8 cellular contexts compared by ENCODE assay signal in genomic region chr10:31927597-31928530, GRCh38. TPM values are rescaled to one million over a fixed set of nuclear protein-coding genes. Genes with fewer than 3 reads are reported as not detected.
DNase-seq lines count a peak whose midpoint lies in the region; ATAC-seq lines count a peak whose summit lies in the region.

No MANE protein-coding gene starts in this region.

- peak; percentile 40 for ATAC-seq in GM21447 (IDR thresholded peaks at IDR 0.05; ENCODE audit: unreplicated experiment)
- peak; percentile 31 for ATAC-seq in aorta (ENCODE audit: low FRiP score)

- H3K9me3 Mint-ChIP-seq in activated naive CD8-positive, alpha-beta T cell (ENCODE audit: low read depth), result no peaks in the 10 kb centered on the region

- peak overlapping the region; percentile 98 for H3K9ac ChIP-seq in HUES6 (ENCODE audit: low read length)

- peak overlapping the region; percentile 92 for H3K4me3 Mint-ChIP-seq in activated naive CD8-positive, alpha-beta T cell

- H3K27me3 ChIP-seq in HUES6 (ENCODE audit: control insufficient read depth, insufficient read depth, low read length) (no peaks in the 10 kb centered on the region), aorta (ENCODE audit: control insufficient read depth in 1 of 2, insufficient read depth in 2 of 2, low read length in 1 of 2) (no peaks in the 10 kb centered on the region)

- H3K4me1 ChIP-seq in HUES6 (ENCODE audit: control insufficient read depth, insufficient read depth, low read length) (peaks cover 22% of the 10 kb centered on the region), aorta (ENCODE audit: control insufficient read depth in 1 of 2, insufficient read depth in 2 of 2, low read length in 2 of 2) (peaks cover 0 to 4% of the 10 kb centered on the region in 2 donors)

- intact Hi-C loops in head of caudate nucleus (cut with DNase I), result loop anchor here (5.0 to 10.0 kb wide), 2 partner anchors 63 to 129 kb away; partner anchors contain the start of gene KIF5B
- intact Hi-C loops in aorta (cut with DNase I), result loop anchor here (2.0 to 5.0 kb wide), 2 partner anchors 45 to 66 kb away; no protein-coding TSS in a partner anchor

- peaks cover 55% of the 10 kb centered on the region for H3K4me1 Mint-ChIP-seq in activated naive CD8-positive, alpha-beta T cell (ENCODE audit: low read depth)

- peak overlapping the region; percentile 80 for H3K27ac Mint-ChIP-seq in activated naive CD8-positive, alpha-beta T cell

- DNase-seq in DMS114 treated with DMSO at 0.1 percent for 48 hours (lab: John Stamatoyannopoulos, UW; ENCODE audit: unreplicated experiment), result peak; percentile 47
- DNase-seq in SK-MEL-5 (ENCODE audit: low read depth, low spot score), result peak; percentile 70
- peak in 40 of 42 donors; percentile 9 to 74 (median 42) for DNase-seq in head of caudate nucleus
- DNase-seq in occipital lobe (lab: John Stamatoyannopoulos, UW), result peak; percentile 23
- DNase-seq in aorta, result peak; percentile 68 to 84

- H3K4me3 ChIP-seq in HUES6 (ENCODE audit: low read depth, low read length), result peak overlapping the region; percentile 88
- peak overlapping the region; percentile 69 to 98 for H3K4me3 ChIP-seq in aorta (ENCODE audit: low read length in 2 of 2)

- in situ Hi-C loops in SK-MEL-5 (cut with HindIII; ENCODE audit: low pct_unique_long_range_greater_than_20kb, low sequenced_read_pairs), result no loop called here

- no peaks in the 10 kb centered on the region for H3K36me3 ChIP-seq in HUES6 (ENCODE audit: control insufficient read depth, insufficient read depth, low read length)
- H3K36me3 ChIP-seq in aorta (ENCODE audit: control insufficient read depth in 1 of 2, insufficient read depth in 2 of 2, low read length in 1 of 2), result no peaks in the 10 kb centered on the region

- H3K27ac ChIP-seq in HUES6 (ENCODE audit: low read depth, low read length) (peak overlapping the region; percentile 3; the same call in 1 of the 2 replicates), aorta (ENCODE audit: low read depth in 1 of 2, low read length in 2 of 2) (peak overlapping the region; percentile 50 to 93)

- H3K36me3 Mint-ChIP-seq in activated naive CD8-positive, alpha-beta T cell, result no peaks in the 10 kb centered on the region

- WGBS in aorta, 2 donors, result 0% methylated on average over 39 to 64 of the region's 64 CpGs

- H3K9me3 ChIP-seq in HUES6 (ENCODE audit: control insufficient read depth, insufficient read depth, low read depth, low read length) (peaks cover 10% of the 10 kb centered on the region; the same call in 1 of the 2 replicates), aorta (ENCODE audit: control insufficient read depth, low read length) (no peaks in the 10 kb centered on the region)

- H3K27me3 Mint-ChIP-seq in activated naive CD8-positive, alpha-beta T cell, result no peaks in the 10 kb centered on the region

RNA-seq across cellular contexts. Expression of gene ARHGAP12, which starts 0.8 kb away (rescaled TPM):
- 54.3 and 58.4 TPM in 2 replicates for total RNA-seq in SK-MEL-5 (2014; rRNA removed; shearing (Covaris generic))
- 24.6 and 33.7 TPM in 2 replicates for polyA plus RNA-seq in SK-MEL-5 (2015; cell fraction: cytosol; rRNA removed)
- 84.9 and 95.1 TPM in 2 replicates for polyA plus RNA-seq in SK-MEL-5 (2015; cell fraction: nucleus; rRNA removed)
- total RNA-seq in occipital lobe (96.5 TPM), aorta (10 to 100 TPM; 23.6 to 34.6 TPM)
- 10 to 100 TPM; 17.0 to 17.4 TPM for polyA plus RNA-seq in aorta

Comparison
In these comparisons a context has a peak if more than half of its experiments do, and no peak if none do; other contexts are left out.
1. Peak in every context shown above with its lines: DNase-seq, ATAC-seq, H3K4me3 ChIP-seq and H3K27ac ChIP-seq.
2. DNase-seq: peak in every context shown above with its lines; median percentile 76 in aorta; 70 in SK-MEL-5; 47 in DMS114 treated with DMSO at 0.1 percent for 48 hours; 42 in head of caudate nucleus; 23 in occipital lobe.